ENCODE assay signal across 28 cellular contexts in genomic region chr1:41427943-41428735, GRCh38.
DNase-seq lines count a peak whose midpoint lies in the region; ATAC-seq, FAIRE-seq and TF ChIP-seq lines count a peak whose summit lies in the region.
"Had no signal": no experiment of that assay in that cellular context is flagged by ENCODE, and none has a peak within 500 bp of the region (broad histone marks: within the 10 kb centered on the region; RNA-seq: fewer than 3 reads in every experiment).

No MANE protein-coding gene starts in this region.

- H3K4me3 ChIP-seq in epithelial cell of esophagus (ENCODE audit: low read length), result no peak overlapping the region
- H3K4me3 ChIP-seq: esophagus muscularis mucosa, K562, right lobe of liver, tibial artery had no signal

- peak; percentile 69 for DNase-seq in MV-4-11 (lab: John Stamatoyannopoulos, UW)
- DNase-seq in SKM-1 (lab: John Stamatoyannopoulos, UW; ENCODE audit: unreplicated experiment), result peak; percentile 68
- DNase-seq in epithelial cell of esophagus (ENCODE audit: low read depth), result peak; percentile 26
- no peak for DNase-seq in urothelium cell line (ENCODE audit: low spot score)
- DNase-seq in 8988T, result no peak
- DNase-seq in effector CD4-positive, alpha-beta T cell, result no peak
- DNase-seq: activated CD4-positive, alpha-beta memory T cell treated with anti-CD3 and anti-CD28 coated beads, Interleukin-2, amount 10 ng/mL, durations not matched to agents 7 days and 5 days; activated gamma-delta T cell; CD4-positive, alpha-beta memory T cell; effector CD8-positive, alpha-beta T cell; foreskin melanocyte; GOT3; hippocampal formation; immature natural killer cell; left ventricle myocardium superior; NCI-H1694 treated with DMSO at 0.1 percent for 48 hours; NCI-H2171; NCI-H524; right lobe of liver; RPMI8226; stimulated activated CD4-positive, alpha-beta T cell treated with anti-CD3 and anti-CD28 coated beads, Interleukin-12 subunit alpha, Interleukin-12 subunit beta, amount 100 ng/mL, for 4 hours; T-helper 9 cell; tibial artery had no signal

- TF ChIP-seq CTCF in epithelial cell of esophagus (IDR thresholded peaks at IDR 0.05; ENCODE audit: insufficient read depth, low read depth, low read length, missing control alignments), result no peak

- no peak for ATAC-seq in GM21529 (IDR thresholded peaks at IDR 0.05; ENCODE audit: unreplicated experiment)
- ATAC-seq: K562, left ventricle myocardium superior, right lobe of liver, SK-N-SH treated with all-trans-retinoic acid at 6 μM for 48 hours had no signal

- peak; percentile 32 for FAIRE-seq in urothelium cell line (lab: Jason Lieb, UNC)
- FAIRE-seq: GM18507, K562 had no signal

Comparison
In these comparisons a context has a peak if more than half of its experiments do, and no peak if none do; other contexts are left out.
1. DNase-seq: peak in MV-4-11 (single experiment), SKM-1 (single experiment) and epithelial cell of esophagus (single experiment); none in urothelium cell line (single experiment), 8988T (single experiment) and effector CD4-positive, alpha-beta T cell (single experiment).